ENCODE assay signal across 8 cellular contexts in the genomic region with DNA sequence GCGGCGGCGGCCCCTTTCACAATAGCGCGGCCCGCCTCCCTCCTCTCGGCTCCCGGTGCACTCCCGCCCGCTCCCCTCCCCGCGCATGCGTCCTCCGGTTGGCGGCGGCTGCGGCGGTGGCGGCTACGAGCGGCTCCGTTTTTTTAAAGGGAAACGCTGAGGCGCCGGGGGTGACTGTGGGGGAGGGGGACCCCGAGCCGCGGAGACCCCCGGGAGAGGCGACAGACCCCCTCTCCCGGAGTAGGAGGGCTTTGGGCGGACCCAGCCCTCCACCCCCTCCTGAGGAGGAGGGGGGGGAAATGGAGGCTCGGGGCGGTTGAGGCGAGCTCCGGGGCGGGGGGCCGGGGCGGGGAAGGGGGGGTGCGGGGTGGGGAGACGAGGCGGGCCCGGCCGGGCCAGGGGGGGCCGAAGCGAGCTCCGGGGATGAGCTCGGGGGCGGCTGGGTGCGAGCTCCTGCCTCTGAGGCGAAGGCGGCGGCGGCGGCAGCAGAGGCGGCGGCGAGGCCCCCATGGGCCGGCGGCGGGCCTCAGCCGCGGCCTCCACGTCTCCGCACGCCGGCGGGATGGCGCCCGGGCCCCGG. TPM values are rescaled to one million over a fixed set of nuclear protein-coding genes. Genes with fewer than 3 reads are reported as not detected.
DNase-seq lines count a peak whose midpoint lies in the region; ATAC-seq and TF ChIP-seq lines count a peak whose summit lies in the region.

A gene with protein sequence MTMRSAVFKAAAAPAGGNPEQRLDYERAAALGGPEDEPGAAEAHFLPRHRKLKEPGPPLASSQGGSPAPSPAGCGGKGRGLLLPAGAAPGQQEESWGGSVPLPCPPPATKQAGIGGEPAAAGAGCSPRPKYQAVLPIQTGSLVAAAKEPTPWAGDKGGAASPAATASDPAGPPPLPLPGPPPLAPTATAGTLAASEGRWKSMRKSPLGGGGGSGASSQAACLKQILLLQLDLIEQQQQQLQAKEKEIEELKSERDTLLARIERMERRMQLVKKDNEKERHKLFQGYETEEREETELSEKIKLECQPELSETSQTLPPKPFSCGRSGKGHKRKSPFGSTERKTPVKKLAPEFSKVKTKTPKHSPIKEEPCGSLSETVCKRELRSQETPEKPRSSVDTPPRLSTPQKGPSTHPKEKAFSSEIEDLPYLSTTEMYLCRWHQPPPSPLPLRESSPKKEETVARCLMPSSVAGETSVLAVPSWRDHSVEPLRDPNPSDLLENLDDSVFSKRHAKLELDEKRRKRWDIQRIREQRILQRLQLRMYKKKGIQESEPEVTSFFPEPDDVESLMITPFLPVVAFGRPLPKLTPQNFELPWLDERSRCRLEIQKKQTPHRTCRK (plus strand): TSS at position 86 of the 580 bp plus-strand sequence. CDS start 642 bp downstream, outside the sequence.

- 0 out of 2 replicates have a peak, but pooled peaks cover 9% of the 10 kb centered on the region for H4K20me1 ChIP-seq in OCI-LY7 (ENCODE audit: insufficient read depth, low read length)

- H3K4me2 ChIP-seq in OCI-LY7 (ENCODE audit: low read length) = peak within 1 kb of the TSS; percentile 99

- peaks cover 26% of the 10 kb centered on the region for H3K36me3 ChIP-seq in OCI-LY7 (ENCODE audit: insufficient read depth, low read length)

- H3K9me3 ChIP-seq in OCI-LY7 (ENCODE audit: low read length) (no peaks in the 10 kb centered on the region), mononuclear cell (ENCODE audit: low read depth, low read length) (no peaks in the 10 kb centered on the region)

- CTCF ChIA-PET in OCI-LY7 (lab: Charles Lee; ENCODE audit: unreplicated experiment) = interaction anchor here (3.0 kb wide), 1 partner anchor 9 kb away, joined by 13 read pairs; no protein-coding TSS in a partner anchor

- H2AFZ ChIP-seq in OCI-LY7 (ENCODE audit: low read length) = peak within 1 kb of the TSS; percentile 62

- no TSS peak for BruUV-seq in OCI-LY7 (replicated peaks; lab: Mats Ljungman, UMichigan)

- intact Hi-C loops in OCI-LY7 (cut with micrococcal nuclease; ENCODE audit: unreplicated experiment) = no loop called here

- H3K27ac ChIP-seq in 22Rv1 (peak within 1 kb of the TSS; percentile 93), HL-60 (replicated peaks) (peak within 1 kb of the TSS; percentile 97), OCI-LY7 (ENCODE audit: low read depth, low read length, poor library complexity, severe bottlenecking) (peak within 1 kb of the TSS; percentile 65), epithelial cell of prostate (peak within 1 kb of the TSS; percentile 79)

- H3K79me2 ChIP-seq in OCI-LY7 (ENCODE audit: insufficient read depth, low read depth, low read length) = peaks cover 47% of the 10 kb centered on the region

- POLR2A ChIA-PET in OCI-LY7 (lab: Charles Lee) = interaction anchor here (0.6 to 2.3 kb wide), 3 partner anchors 8 to 70 kb away, joined by 3 to 15 read pairs (median 3); no protein-coding TSS in a partner anchor

- H3K4me3 ChIP-seq in HL-60 (replicated peaks; ENCODE audit: insufficient read depth, low read length) = peak within 1 kb of the TSS; percentile 88
- peak within 1 kb of the TSS; percentile 88 for H3K4me3 ChIP-seq in OCI-LY7 (ENCODE audit: low read depth, low read length, poor library complexity, severe bottlenecking)
- peak within 1 kb of the TSS; percentile 75 for H3K4me3 ChIP-seq in mononuclear cell (ENCODE audit: low read length)

- TF ChIP-seq CTCF in 22Rv1 (IDR thresholded peaks at IDR 0.05) (no peak), HL-60 (IDR thresholded peaks at IDR 0.05; ENCODE audit: insufficient read depth, low read length) (no peak), OCI-LY7 (conservative IDR thresholded peaks at IDR 0.05; ENCODE audit: low read length) (no peak)

- DNase-seq in HL-60 (ENCODE audit: low read depth in 1 of 2, low spot score in 1 of 2) (peak in 1 of 2 experiments; percentile 81), OCI-LY7 (ENCODE audit: low spot score) (peak; percentile 80), epithelial cell of prostate (ENCODE audit: low read depth, low spot score) (no peak)
- peak; percentile 87 for DNase-seq in activated T-cell treated with anti-CD3 and anti-CD28 coated beads, Interleukin-2, amount 50 U/mL, for 1 hour
- DNase-seq in stimulated activated CD8-positive, alpha-beta memory T cell treated with anti-CD3 and anti-CD28 coated beads, Interleukin-2, amount 100 ng/mL, for 1 hour (ENCODE audit: low read depth in 2 of 2) = peak; percentile 71 to 77

- H3K9me2 ChIP-seq in OCI-LY7 (ENCODE audit: insufficient read depth, low read length) = no peaks in the 10 kb centered on the region

- peaks cover 24% of the 10 kb centered on the region for H3K4me1 ChIP-seq in OCI-LY7 (ENCODE audit: insufficient read depth, low read length, poor library complexity, severe bottlenecking)
- H3K4me1 ChIP-seq in mononuclear cell (ENCODE audit: insufficient read depth, low read length) = peaks cover 40% of the 10 kb centered on the region

- ATAC-seq in GM18517 (IDR thresholded peaks at IDR 0.05; ENCODE audit: unreplicated experiment) = peak; percentile 55

- no peaks in the 10 kb centered on the region for H3K27me3 ChIP-seq in HL-60 (ENCODE audit: insufficient read depth, poor library complexity, severe bottlenecking)
- H3K27me3 ChIP-seq in mononuclear cell (ENCODE audit: insufficient read depth, low read length) = no peaks in the 10 kb centered on the region

RNA-seq across cellular contexts. Expression of the gene that starts here (rescaled TPM):
- 67.2 and 95.4 TPM in 2 replicates for total RNA-seq in OCI-LY7 (2014; rRNA removed; shearing (Covaris generic))
- 96.0 and 97.2 TPM in 2 replicates for total RNA-seq in OCI-LY7 (2022)
- 81.1 TPM for total RNA-seq in mononuclear cell
